Comparison of ENCODE assay signal across 37 cellular contexts in genomic region chr1:165474196-165474595, GRCh38. TPM values are rescaled to one million over a fixed set of nuclear protein-coding genes. Genes with fewer than 3 reads are reported as not detected.
"Had no signal": no experiment of that assay in that cellular context is flagged by ENCODE, and none has a peak within 500 bp of the region (broad histone marks: within the 10 kb centered on the region; RNA-seq: fewer than 3 reads in every experiment).

No MANE protein-coding gene starts in this region.

- H3K27me3 ChIP-seq: MG63 had no signal

- H3K9me3 ChIP-seq: MG63 had no signal

- H3K27ac ChIP-seq: KMS-11 had no signal

- H3K4me3 ChIP-seq: MG63 had no signal

- DNase-seq: Karpas-422, Kasumi-1, KG1, MG63, MM.1S, MV-4-11, NCI-H1048, NCI-H1092, NCI-H1092 treated with DMSO at 0.1 percent for 48 hours, NCI-H1105, NCI-H1105 treated with DMSO at 0.1 percent for 48 hours, NCI-H1417, NCI-H1417 treated with DMSO at 0.1 percent for 48 hours, NCI-H1436, NCI-H1436 treated with DMSO at 0.1 percent for 48 hours, NCI-H146, NCI-H1694, NCI-H1694 treated with DMSO at 0.1 percent for 48 hours, NCI-H187, NCI-H187 treated with DMSO at 0.1 percent for 48 hours, NCI-H1930, NCI-H2029, NCI-H2029 treated with DMSO at 0.1 percent for 48 hours, NCI-H2081, NCI-H2081 treated with DMSO at 0.1 percent for 48 hours, NCI-H2107, NCI-H2171, NCI-H2227 treated with DMSO at 0.1 percent for 48 hours, NCI-H226, NCI-H345, NCI-H446, NCI-H446 treated with DMSO at 0.1 percent for 48 hours had no signal

- H3K36me3 ChIP-seq: MG63 had no signal

RNA-seq across cellular contexts. Expression of gene RXRG, which starts 29.3 kb away (rescaled TPM):
- total RNA-seq: LHCN-M2, M059J, MCF 10A, NCI-H460 had no signal
